Comparison of ENCODE assay signal across 7 cellular contexts in genomic region chr7:27168265-27168947, GRCh38. TPM values are rescaled to one million over a fixed set of nuclear protein-coding genes. Genes with fewer than 3 reads are reported as not detected.
DNase-seq lines count a peak whose midpoint lies in the region; ATAC-seq and TF ChIP-seq lines count a peak whose summit lies in the region.

No MANE protein-coding gene starts in this region.

- H3K27ac ChIP-seq in prostate gland: peak overlapping the region; percentile 96

- peak; percentile 34 for TF ChIP-seq POLR2A in prostate gland (IDR thresholded peaks at IDR 0.05)

- no peak for ATAC-seq in central memory CD8-positive, alpha-beta T cell (replicated peaks; ENCODE audit: extremely low read depth, poor library complexity, severe bottlenecking)

- no peak for TF ChIP-seq CTCF in prostate gland (IDR thresholded peaks at IDR 0.05)

- H3K36me3 ChIP-seq in MG63 (peaks cover 50% of the 10 kb centered on the region), prostate gland (no peaks in the 10 kb centered on the region)

- H3K9me3 ChIP-seq in MG63 (no peaks in the 10 kb centered on the region), prostate gland (no peaks in the 10 kb centered on the region)

- DNase-seq in ELR (ENCODE audit: low read depth) (peak; percentile 81), MG63 (peak; percentile 71), prostate gland (ENCODE audit: low spot score) (peak; percentile 79), putamen (ENCODE audit: low spot score) (no peak), SW 1271 (lab: John Stamatoyannopoulos, UW) (no peak)
- no peak for DNase-seq in central memory CD8-positive, alpha-beta T cell (ENCODE audit: low spot score in 2 of 2)
- DNase-seq in stimulated activated CD4-positive, alpha-beta T cell treated with anti-CD3 and anti-CD28 coated beads, Interleukin-4, amount 100 ng/mL, for 1 hour: no peak

- H3K4me3 Mint-ChIP-seq in central memory CD8-positive, alpha-beta T cell: peak overlapping the region; percentile 23

- peak overlapping the region; percentile 64 for H3K27ac Mint-ChIP-seq in central memory CD8-positive, alpha-beta T cell (ENCODE audit: low read depth)

- H3K4me1 Mint-ChIP-seq in central memory CD8-positive, alpha-beta T cell: peaks cover 36% of the 10 kb centered on the region

- peaks cover 43% of the 10 kb centered on the region for H3K36me3 Mint-ChIP-seq in central memory CD8-positive, alpha-beta T cell (ENCODE audit: insufficient read depth)

- H3K4me3 ChIP-seq in MG63: peak overlapping the region; percentile 62
- peak overlapping the region; percentile 61 to 80 for H3K4me3 ChIP-seq in prostate gland

- 7% methylated on average over 25 of the region's 25 CpGs for WGBS in prostate gland

- no peaks in the 10 kb centered on the region for H3K4me1 ChIP-seq in prostate gland (replicated peaks)

- intact Hi-C loops in prostate gland (cut with DNase I): loop anchor here (5.0 kb wide), 1 partner anchor 966 kb away; the partner anchor contains the start of genes CBX3 and HNRNPA2B1

- H3K27me3 Mint-ChIP-seq in central memory CD8-positive, alpha-beta T cell: peaks cover 88% of the 10 kb centered on the region

- H3K9me3 Mint-ChIP-seq in central memory CD8-positive, alpha-beta T cell: no peaks in the 10 kb centered on the region

- H3K27me3 ChIP-seq in MG63: no peaks in the 10 kb centered on the region
- no peaks in the 10 kb centered on the region for H3K27me3 ChIP-seq in prostate gland (replicated peaks; ENCODE audit: insufficient read depth)

RNA-seq across cellular contexts. Expression of gene HOXA9, which starts 3.1 kb away (rescaled TPM):
- total RNA-seq in MG63 (2014; rRNA removed; shearing (Covaris generic); ENCODE audit: low replicate concordance): 25.4 and 29.9 TPM in 2 replicates
- 10 to 100 TPM; 14.7 to 57.0 TPM for total RNA-seq in prostate gland

RNA-seq across cellular contexts. Expression of gene HOXA10, which starts 5.7 kb away (rescaled TPM):
- 18.0 and 26.7 TPM in 2 replicates for total RNA-seq in MG63 (2014; rRNA removed; shearing (Covaris generic); ENCODE audit: low replicate concordance)
- 10 to 100 TPM; 25.8 to 65.6 TPM for total RNA-seq in prostate gland

RNA-seq across cellular contexts. Expression of gene HOXA7, which starts 11.9 kb away (rescaled TPM):
- 0.95 and 1.7 TPM in 2 replicates for total RNA-seq in MG63 (2014; rRNA removed; shearing (Covaris generic); ENCODE audit: low replicate concordance)
- total RNA-seq in prostate gland: 1 to 10 TPM; 2.2 to 4.6 TPM

RNA-seq across cellular contexts. Expression of gene HOXA3, which starts 16.0 kb away (rescaled TPM):
- total RNA-seq in MG63 (2014; rRNA removed; shearing (Covaris generic); ENCODE audit: low replicate concordance): 4.3 TPM in 1 of 2 replicates, not detected in the other
- 1 to 10 TPM; 2.8 to 3.1 TPM for total RNA-seq in prostate gland

RNA-seq across cellular contexts. Expression of gene HOXA11, which starts 16.6 kb away (rescaled TPM):
- 3.2 and 3.7 TPM in 2 replicates for total RNA-seq in MG63 (2014; rRNA removed; shearing (Covaris generic); ENCODE audit: low replicate concordance)
- total RNA-seq in prostate gland: 1 to 10 TPM; 8.5 to 9.8 TPM

Comparison
In these comparisons a context has a peak if more than half of its experiments do, and no peak if none do; other contexts are left out.
1. DNase-seq: peak in ELR (single experiment), MG63 (single experiment) and prostate gland (single experiment); none in central memory CD8-positive, alpha-beta T cell (0 of 2), stimulated activated CD4-positive, alpha-beta T cell treated with anti-CD3 and anti-CD28 coated beads, Interleukin-4, amount 100 ng/mL, for 1 hour (single experiment), putamen (single experiment) and SW 1271 (0 of 2).